Comparison of ENCODE assay signal across 1 cellular context in the genomic region with DNA sequence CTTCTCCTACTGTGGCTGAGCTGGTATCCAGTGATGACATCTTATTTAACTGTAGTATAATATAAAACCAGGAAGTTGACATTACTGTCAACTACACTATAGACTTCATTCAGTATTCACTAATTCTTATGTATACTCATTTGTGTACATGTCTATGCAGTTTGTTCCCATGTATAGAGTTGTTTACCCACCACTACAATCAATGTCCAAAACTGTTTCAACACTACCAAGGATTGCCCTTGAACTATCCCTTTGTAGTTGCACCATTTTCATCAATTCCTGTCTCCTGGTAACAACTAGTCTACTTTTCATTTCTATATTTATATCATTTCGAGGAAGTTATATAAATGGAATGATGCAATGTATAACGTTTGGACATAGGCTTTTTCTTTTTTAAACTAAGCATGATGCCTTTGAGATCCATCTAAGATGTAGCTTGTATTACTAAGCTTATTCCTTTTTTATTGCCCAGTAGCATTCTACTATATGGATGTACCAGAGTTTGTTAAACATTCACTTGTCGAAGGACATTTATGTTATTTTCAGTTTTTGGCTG.
A peak's percentile ranks its signal among the peaks of the same experiment; 100 is the strongest.
TF ChIP-seq lines count a peak whose summit lies in the region.

No MANE protein-coding gene starts in this region.

TF ChIP-seq in HepG2, 621 proteins besides CTCF, POLR2A, EP300 and RAD21 (continued from another document and continues in another):
- TF ChIP-seq, protein P1, sequence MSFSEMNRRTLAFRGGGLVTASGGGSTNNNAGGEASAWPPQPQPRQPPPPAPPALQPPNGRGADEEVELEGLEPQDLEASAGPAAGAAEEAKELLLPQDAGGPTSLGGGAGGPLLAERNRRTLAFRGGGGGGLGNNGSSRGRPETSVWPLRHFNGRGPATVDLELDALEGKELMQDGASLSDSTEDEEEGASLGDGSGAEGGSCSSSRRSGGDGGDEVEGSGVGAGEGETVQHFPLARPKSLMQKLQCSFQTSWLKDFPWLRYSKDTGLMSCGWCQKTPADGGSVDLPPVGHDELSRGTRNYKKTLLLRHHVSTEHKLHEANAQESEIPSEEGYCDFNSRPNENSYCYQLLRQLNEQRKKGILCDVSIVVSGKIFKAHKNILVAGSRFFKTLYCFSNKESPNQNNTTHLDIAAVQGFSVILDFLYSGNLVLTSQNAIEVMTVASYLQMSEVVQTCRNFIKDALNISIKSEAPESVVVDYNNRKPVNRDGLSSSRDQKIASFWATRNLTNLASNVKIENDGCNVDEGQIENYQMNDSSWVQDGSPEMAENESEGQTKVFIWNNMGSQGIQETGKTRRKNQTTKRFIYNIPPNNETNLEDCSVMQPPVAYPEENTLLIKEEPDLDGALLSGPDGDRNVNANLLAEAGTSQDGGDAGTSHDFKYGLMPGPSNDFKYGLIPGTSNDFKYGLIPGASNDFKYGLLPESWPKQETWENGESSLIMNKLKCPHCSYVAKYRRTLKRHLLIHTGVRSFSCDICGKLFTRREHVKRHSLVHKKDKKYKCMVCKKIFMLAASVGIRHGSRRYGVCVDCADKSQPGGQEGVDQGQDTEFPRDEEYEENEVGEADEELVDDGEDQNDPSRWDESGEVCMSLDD (CRISPR knock-in tag; IDR thresholded peaks at IDR 0.05; ENCODE audit: borderline replicate concordance): no peak
- no peak for TF ChIP-seq ZNF496 (CRISPR knock-in tag; IDR thresholded peaks at IDR 0.05; ENCODE audit: insufficient replicate concordance)
- no peak for TF ChIP-seq TAF1 (CRISPR knock-in tag; IDR thresholded peaks at IDR 0.05)
- no peak for TF ChIP-seq SNRNP70 (IDR thresholded peaks at IDR 0.05; ENCODE audit: low read depth, low read length)
- TF ChIP-seq HMG20B (CRISPR knock-in tag; conservative IDR thresholded peaks at IDR 0.05): no peak
- TF ChIP-seq, protein P2, sequence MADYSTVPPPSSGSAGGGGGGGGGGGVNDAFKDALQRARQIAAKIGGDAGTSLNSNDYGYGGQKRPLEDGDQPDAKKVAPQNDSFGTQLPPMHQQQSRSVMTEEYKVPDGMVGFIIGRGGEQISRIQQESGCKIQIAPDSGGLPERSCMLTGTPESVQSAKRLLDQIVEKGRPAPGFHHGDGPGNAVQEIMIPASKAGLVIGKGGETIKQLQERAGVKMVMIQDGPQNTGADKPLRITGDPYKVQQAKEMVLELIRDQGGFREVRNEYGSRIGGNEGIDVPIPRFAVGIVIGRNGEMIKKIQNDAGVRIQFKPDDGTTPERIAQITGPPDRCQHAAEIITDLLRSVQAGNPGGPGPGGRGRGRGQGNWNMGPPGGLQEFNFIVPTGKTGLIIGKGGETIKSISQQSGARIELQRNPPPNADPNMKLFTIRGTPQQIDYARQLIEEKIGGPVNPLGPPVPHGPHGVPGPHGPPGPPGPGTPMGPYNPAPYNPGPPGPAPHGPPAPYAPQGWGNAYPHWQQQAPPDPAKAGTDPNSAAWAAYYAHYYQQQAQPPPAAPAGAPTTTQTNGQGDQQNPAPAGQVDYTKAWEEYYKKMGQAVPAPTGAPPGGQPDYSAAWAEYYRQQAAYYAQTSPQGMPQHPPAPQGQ (CRISPR knock-in tag; IDR thresholded peaks at IDR 0.05; ENCODE audit: borderline replicate concordance): no peak
- TF ChIP-seq ZNF431 (CRISPR knock-in tag; IDR thresholded peaks at IDR 0.05; ENCODE audit: borderline replicate concordance, low read depth): no peak
- no peak for TF ChIP-seq SNAPC2 (CRISPR knock-in tag; IDR thresholded peaks at IDR 0.05)
- TF ChIP-seq ZNF781 (CRISPR knock-in tag; IDR thresholded peaks at IDR 0.05; ENCODE audit: borderline replicate concordance, not compliant biosample characterization): no peak
- TF ChIP-seq HMGA1 (CRISPR knock-in tag; conservative IDR thresholded peaks at IDR 0.05): no peak
- TF ChIP-seq, protein P3, sequence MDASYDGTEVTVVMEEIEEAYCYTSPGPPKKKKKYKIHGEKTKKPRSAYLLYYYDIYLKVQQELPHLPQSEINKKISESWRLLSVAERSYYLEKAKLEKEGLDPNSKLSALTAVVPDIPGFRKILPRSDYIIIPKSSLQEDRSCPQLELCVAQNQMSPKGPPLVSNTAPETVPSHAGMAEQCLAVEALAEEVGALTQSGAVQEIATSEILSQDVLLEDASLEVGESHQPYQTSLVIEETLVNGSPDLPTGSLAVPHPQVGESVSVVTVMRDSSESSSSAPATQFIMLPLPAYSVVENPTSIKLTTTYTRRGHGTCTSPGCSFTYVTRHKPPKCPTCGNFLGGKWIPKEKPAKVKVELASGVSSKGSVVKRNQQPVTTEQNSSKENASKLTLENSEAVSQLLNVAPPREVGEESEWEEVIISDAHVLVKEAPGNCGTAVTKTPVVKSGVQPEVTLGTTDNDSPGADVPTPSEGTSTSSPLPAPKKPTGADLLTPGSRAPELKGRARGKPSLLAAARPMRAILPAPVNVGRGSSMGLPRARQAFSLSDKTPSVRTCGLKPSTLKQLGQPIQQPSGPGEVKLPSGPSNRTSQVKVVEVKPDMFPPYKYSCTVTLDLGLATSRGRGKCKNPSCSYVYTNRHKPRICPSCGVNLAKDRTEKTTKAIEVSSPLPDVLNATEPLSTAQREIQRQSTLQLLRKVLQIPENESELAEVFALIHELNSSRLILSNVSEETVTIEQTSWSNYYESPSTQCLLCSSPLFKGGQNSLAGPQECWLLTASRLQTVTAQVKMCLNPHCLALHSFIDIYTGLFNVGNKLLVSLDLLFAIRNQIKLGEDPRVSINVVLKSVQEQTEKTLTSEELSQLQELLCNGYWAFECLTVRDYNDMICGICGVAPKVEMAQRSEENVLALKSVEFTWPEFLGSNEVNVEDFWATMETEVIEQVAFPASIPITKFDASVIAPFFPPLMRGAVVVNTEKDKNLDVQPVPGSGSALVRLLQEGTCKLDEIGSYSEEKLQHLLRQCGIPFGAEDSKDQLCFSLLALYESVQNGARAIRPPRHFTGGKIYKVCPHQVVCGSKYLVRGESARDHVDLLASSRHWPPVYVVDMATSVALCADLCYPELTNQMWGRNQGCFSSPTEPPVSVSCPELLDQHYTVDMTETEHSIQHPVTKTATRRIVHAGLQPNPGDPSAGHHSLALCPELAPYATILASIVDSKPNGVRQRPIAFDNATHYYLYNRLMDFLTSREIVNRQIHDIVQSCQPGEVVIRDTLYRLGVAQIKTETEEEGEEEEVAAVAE (CRISPR knock-in tag; IDR thresholded peaks at IDR 0.05; ENCODE audit: borderline replicate concordance): no peak
- TF ChIP-seq ZBTB34 (CRISPR knock-in tag; IDR thresholded peaks at IDR 0.05): no peak
- TF ChIP-seq, protein P4, sequence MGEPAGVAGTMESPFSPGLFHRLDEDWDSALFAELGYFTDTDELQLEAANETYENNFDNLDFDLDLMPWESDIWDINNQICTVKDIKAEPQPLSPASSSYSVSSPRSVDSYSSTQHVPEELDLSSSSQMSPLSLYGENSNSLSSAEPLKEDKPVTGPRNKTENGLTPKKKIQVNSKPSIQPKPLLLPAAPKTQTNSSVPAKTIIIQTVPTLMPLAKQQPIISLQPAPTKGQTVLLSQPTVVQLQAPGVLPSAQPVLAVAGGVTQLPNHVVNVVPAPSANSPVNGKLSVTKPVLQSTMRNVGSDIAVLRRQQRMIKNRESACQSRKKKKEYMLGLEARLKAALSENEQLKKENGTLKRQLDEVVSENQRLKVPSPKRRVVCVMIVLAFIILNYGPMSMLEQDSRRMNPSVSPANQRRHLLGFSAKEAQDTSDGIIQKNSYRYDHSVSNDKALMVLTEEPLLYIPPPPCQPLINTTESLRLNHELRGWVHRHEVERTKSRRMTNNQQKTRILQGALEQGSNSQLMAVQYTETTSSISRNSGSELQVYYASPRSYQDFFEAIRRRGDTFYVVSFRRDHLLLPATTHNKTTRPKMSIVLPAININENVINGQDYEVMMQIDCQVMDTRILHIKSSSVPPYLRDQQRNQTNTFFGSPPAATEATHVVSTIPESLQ (CRISPR knock-in tag; conservative IDR thresholded peaks at IDR 0.05): no peak
- TF ChIP-seq, protein P5, sequence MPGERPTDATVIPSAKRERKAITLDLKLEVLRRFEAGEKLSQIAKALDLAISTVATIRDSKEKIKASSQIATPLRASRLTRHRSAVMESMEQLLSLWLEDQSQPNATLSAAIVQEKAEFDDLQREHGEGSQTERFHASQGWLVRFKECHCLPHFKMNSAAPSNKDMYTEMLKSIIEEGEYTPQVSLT (CRISPR knock-in tag; IDR thresholded peaks at IDR 0.05; ENCODE audit: borderline replicate concordance, low read depth): no peak
- no peak for TF ChIP-seq ZNF709 (CRISPR knock-in tag; IDR thresholded peaks at IDR 0.05)
- peak in 1 of 2 experiments; percentile 67; a peak in 1 of 4 replicates for TF ChIP-seq NR2F1 (CRISPR knock-in tag; IDR thresholded peaks at IDR 0.05)
- TF ChIP-seq YEATS4 (CRISPR knock-in tag; IDR thresholded peaks at IDR 0.05; ENCODE audit: borderline replicate concordance): no peak
- TF ChIP-seq, protein P6, sequence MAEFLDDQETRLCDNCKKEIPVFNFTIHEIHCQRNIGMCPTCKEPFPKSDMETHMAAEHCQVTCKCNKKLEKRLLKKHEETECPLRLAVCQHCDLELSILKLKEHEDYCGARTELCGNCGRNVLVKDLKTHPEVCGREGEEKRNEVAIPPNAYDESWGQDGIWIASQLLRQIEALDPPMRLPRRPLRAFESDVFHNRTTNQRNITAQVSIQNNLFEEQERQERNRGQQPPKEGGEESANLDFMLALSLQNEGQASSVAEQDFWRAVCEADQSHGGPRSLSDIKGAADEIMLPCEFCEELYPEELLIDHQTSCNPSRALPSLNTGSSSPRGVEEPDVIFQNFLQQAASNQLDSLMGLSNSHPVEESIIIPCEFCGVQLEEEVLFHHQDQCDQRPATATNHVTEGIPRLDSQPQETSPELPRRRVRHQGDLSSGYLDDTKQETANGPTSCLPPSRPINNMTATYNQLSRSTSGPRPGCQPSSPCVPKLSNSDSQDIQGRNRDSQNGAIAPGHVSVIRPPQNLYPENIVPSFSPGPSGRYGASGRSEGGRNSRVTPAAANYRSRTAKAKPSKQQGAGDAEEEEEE (CRISPR knock-in tag; IDR thresholded peaks at IDR 0.05; ENCODE audit: borderline replicate concordance): no peak
- TF ChIP-seq TMF1 (CRISPR knock-in tag; IDR thresholded peaks at IDR 0.05; ENCODE audit: low read depth): no peak
- TF ChIP-seq SP5 (CRISPR knock-in tag; IDR thresholded peaks at IDR 0.05; ENCODE audit: borderline replicate concordance, low read depth): no peak
- TF ChIP-seq ZBTB1 (CRISPR knock-in tag; IDR thresholded peaks at IDR 0.05; ENCODE audit: borderline replicate concordance): no peak
- no peak for TF ChIP-seq JUNB (CRISPR knock-in tag; IDR thresholded peaks at IDR 0.05; ENCODE audit: borderline replicate concordance)
- TF ChIP-seq, protein P7, sequence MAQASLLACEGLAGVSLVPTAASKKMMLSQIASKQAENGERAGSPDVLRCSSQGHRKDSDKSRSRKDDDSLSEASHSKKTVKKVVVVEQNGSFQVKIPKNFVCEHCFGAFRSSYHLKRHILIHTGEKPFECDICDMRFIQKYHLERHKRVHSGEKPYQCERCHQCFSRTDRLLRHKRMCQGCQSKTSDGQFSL (CRISPR knock-in tag; IDR thresholded peaks at IDR 0.05): no peak
- TF ChIP-seq, protein P8, sequence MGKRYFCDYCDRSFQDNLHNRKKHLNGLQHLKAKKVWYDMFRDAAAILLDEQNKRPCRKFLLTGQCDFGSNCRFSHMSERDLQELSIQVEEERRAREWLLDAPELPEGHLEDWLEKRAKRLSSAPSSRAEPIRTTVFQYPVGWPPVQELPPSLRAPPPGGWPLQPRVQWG (CRISPR knock-in tag; IDR thresholded peaks at IDR 0.05; ENCODE audit: borderline replicate concordance, low read depth): no peak
- no peak for TF ChIP-seq EZH2 (conservative IDR thresholded peaks at IDR 0.05; ENCODE audit: low read depth, low read length)
- no peak for TF ChIP-seq RELA (CRISPR knock-in tag; IDR thresholded peaks at IDR 0.05)
- TF ChIP-seq ISL2 (CRISPR knock-in tag; IDR thresholded peaks at IDR 0.05): peak; percentile 76; the same call in 1 of the 2 replicates
- TF ChIP-seq ZBTB4 (CRISPR knock-in tag; IDR thresholded peaks at IDR 0.05; ENCODE audit: borderline replicate concordance): no peak
- TF ChIP-seq ZNF816 (CRISPR knock-in tag; IDR thresholded peaks at IDR 0.05; ENCODE audit: borderline replicate concordance): no peak
- TF ChIP-seq ZNF3 (CRISPR knock-in tag; IDR thresholded peaks at IDR 0.05): no peak
- TF ChIP-seq KAT7 (CRISPR knock-in tag; IDR thresholded peaks at IDR 0.05; ENCODE audit: borderline replicate concordance): no peak
- TF ChIP-seq ZNF546 (CRISPR knock-in tag; conservative IDR thresholded peaks at IDR 0.05): no peak
- TF ChIP-seq, protein P9, sequence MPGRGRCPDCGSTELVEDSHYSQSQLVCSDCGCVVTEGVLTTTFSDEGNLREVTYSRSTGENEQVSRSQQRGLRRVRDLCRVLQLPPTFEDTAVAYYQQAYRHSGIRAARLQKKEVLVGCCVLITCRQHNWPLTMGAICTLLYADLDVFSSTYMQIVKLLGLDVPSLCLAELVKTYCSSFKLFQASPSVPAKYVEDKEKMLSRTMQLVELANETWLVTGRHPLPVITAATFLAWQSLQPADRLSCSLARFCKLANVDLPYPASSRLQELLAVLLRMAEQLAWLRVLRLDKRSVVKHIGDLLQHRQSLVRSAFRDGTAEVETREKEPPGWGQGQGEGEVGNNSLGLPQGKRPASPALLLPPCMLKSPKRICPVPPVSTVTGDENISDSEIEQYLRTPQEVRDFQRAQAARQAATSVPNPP (CRISPR knock-in tag; IDR thresholded peaks at IDR 0.05): no peak
- no peak for TF ChIP-seq ZNF205 (CRISPR knock-in tag; IDR thresholded peaks at IDR 0.05)
- TF ChIP-seq TBX3 (IDR thresholded peaks at IDR 0.05; ENCODE audit: borderline replicate concordance): peak; percentile 92
- no peak for TF ChIP-seq MXD4 (CRISPR knock-in tag; IDR thresholded peaks at IDR 0.05)
